1 cellular context compared by ENCODE assay signal in genomic region chr22:41928416-41929157, GRCh38.
A peak's percentile ranks its signal among the peaks of the same experiment; 100 is the strongest.
TF ChIP-seq lines count a peak whose summit lies in the region.

No MANE protein-coding gene starts in this region.

TF ChIP-seq in GM12878, 131 proteins besides CTCF, POLR2A, EP300 and RAD21 (continued from another document and continues in another):
- TF ChIP-seq USF2 (IDR thresholded peaks at IDR 0.05; ENCODE audit: borderline replicate concordance, low read depth, low read length) (no peak), SIN3A (IDR thresholded peaks at IDR 0.05; ENCODE audit: low read depth, low read length) (no peak), CEBPB (IDR thresholded peaks at IDR 0.05; ENCODE audit: borderline replicate concordance in 1 of 2, low read depth in 2 of 2, low read length in 2 of 2) (no peak), POU2F2 (IDR thresholded peaks at IDR 0.05; ENCODE audit: borderline replicate concordance, low read depth, low read length) (0 out of 3 replicates have a peak, but pooled peaks have one; percentile 36), CHD2 (IDR thresholded peaks at IDR 0.05; ENCODE audit: borderline replicate concordance, low read depth, low read length) (no peak), REST (IDR thresholded peaks at IDR 0.05; ENCODE audit: low read depth, low read length) (no peak), EZH2 (IDR thresholded peaks at IDR 0.05; ENCODE audit: borderline replicate concordance, control insufficient read depth, low read depth, low read length) (no peak), YBX1 (IDR thresholded peaks at IDR 0.05) (no peak), KLF5 (IDR thresholded peaks at IDR 0.05; ENCODE audit: partially characterized antibody) (no peak), TCF7 (IDR thresholded peaks at IDR 0.05; ENCODE audit: borderline replicate concordance) (no peak), WRNIP1 (IDR thresholded peaks at IDR 0.05; ENCODE audit: borderline replicate concordance, low read depth, low read length) (no peak), NFXL1 (IDR thresholded peaks at IDR 0.05; ENCODE audit: borderline replicate concordance) (no peak), MEF2B (IDR thresholded peaks at IDR 0.05; ENCODE audit: partially characterized antibody, poor library complexity, severe bottlenecking) (no peak), CREB1 (IDR thresholded peaks at IDR 0.05; ENCODE audit: low read depth) (no peak), SRF (IDR thresholded peaks at IDR 0.05; ENCODE audit: low read depth in 2 of 2, low read length in 2 of 2) (no peak), BMI1 (IDR thresholded peaks at IDR 0.05; ENCODE audit: borderline replicate concordance) (no peak), ZZZ3 (IDR thresholded peaks at IDR 0.05; ENCODE audit: control insufficient read depth, insufficient read length, low read depth) (no peak), IRF4 (IDR thresholded peaks at IDR 0.05; ENCODE audit: low read depth, low read length) (no peak), ZBTB11 (CRISPR knock-in tag; IDR thresholded peaks at IDR 0.05) (no peak), SMARCA5 (IDR thresholded peaks at IDR 0.05) (no peak), HDGF (IDR thresholded peaks at IDR 0.05) (no peak), NBN (IDR thresholded peaks at IDR 0.05) (peak; percentile 56; the same call in 1 of the 2 replicates), NFYA (IDR thresholded peaks at IDR 0.05; ENCODE audit: borderline replicate concordance, low read depth, low read length) (no peak), PBX3 (IDR thresholded peaks at IDR 0.05; ENCODE audit: insufficient replicate concordance, low read depth, low read length) (no peak), ETV6 (conservative IDR thresholded peaks at IDR 0.05 in 1 of 2, IDR thresholded peaks at IDR 0.05 in 1 of 2; ENCODE audit: borderline replicate concordance in 1 of 2, low read depth in 1 of 2) (no peak), BCL3 (IDR thresholded peaks at IDR 0.05; ENCODE audit: borderline replicate concordance, insufficient read depth, low read depth, low read length, poor library complexity, severe bottlenecking) (peak; percentile 35), YY1 (IDR thresholded peaks at IDR 0.05; ENCODE audit: low read depth, low read length) (no peak), PRDM15 (CRISPR knock-in tag; IDR thresholded peaks at IDR 0.05) (no peak), FOS (IDR thresholded peaks at IDR 0.05; ENCODE audit: borderline replicate concordance, extremely low read depth, insufficient read length) (no peak), CBX5 (IDR thresholded peaks at IDR 0.05; ENCODE audit: low read depth) (no peak), RAD51 (IDR thresholded peaks at IDR 0.05) (no peak)
- TF ChIP-seq, protein P1, sequence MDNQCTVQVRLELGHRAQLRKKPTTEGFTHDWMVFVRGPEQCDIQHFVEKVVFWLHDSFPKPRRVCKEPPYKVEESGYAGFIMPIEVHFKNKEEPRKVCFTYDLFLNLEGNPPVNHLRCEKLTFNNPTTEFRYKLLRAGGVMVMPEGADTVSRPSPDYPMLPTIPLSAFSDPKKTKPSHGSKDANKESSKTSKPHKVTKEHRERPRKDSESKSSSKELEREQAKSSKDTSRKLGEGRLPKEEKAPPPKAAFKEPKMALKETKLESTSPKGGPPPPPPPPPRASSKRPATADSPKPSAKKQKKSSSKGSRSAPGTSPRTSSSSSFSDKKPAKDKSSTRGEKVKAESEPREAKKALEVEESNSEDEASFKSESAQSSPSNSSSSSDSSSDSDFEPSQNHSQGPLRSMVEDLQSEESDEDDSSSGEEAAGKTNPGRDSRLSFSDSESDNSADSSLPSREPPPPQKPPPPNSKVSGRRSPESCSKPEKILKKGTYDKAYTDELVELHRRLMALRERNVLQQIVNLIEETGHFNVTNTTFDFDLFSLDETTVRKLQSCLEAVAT (IDR thresholded peaks at IDR 0.05), result no peak
- TF ChIP-seq, protein P2, sequence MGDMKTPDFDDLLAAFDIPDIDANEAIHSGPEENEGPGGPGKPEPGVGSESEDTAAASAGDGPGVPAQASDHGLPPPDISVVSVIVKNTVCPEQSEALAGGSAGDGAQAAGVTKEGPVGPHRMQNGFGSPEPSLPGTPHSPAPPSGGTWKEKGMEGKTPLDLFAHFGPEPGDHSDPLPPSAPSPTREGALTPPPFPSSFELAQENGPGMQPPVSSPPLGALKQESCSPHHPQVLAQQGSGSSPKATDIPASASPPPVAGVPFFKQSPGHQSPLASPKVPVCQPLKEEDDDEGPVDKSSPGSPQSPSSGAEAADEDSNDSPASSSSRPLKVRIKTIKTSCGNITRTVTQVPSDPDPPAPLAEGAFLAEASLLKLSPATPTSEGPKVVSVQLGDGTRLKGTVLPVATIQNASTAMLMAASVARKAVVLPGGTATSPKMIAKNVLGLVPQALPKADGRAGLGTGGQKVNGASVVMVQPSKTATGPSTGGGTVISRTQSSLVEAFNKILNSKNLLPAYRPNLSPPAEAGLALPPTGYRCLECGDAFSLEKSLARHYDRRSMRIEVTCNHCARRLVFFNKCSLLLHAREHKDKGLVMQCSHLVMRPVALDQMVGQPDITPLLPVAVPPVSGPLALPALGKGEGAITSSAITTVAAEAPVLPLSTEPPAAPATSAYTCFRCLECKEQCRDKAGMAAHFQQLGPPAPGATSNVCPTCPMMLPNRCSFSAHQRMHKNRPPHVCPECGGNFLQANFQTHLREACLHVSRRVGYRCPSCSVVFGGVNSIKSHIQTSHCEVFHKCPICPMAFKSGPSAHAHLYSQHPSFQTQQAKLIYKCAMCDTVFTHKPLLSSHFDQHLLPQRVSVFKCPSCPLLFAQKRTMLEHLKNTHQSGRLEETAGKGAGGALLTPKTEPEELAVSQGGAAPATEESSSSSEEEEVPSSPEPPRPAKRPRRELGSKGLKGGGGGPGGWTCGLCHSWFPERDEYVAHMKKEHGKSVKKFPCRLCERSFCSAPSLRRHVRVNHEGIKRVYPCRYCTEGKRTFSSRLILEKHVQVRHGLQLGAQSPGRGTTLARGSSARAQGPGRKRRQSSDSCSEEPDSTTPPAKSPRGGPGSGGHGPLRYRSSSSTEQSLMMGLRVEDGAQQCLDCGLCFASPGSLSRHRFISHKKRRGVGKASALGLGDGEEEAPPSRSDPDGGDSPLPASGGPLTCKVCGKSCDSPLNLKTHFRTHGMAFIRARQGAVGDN (IDR thresholded peaks at IDR 0.05), result peak; percentile 27; the same call in 1 of the 2 replicates
- TF ChIP-seq, protein P3, sequence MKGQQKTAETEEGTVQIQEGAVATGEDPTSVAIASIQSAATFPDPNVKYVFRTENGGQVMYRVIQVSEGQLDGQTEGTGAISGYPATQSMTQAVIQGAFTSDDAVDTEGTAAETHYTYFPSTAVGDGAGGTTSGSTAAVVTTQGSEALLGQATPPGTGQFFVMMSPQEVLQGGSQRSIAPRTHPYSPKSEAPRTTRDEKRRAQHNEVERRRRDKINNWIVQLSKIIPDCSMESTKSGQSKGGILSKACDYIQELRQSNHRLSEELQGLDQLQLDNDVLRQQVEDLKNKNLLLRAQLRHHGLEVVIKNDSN (IDR thresholded peaks at IDR 0.05; ENCODE audit: borderline replicate concordance, extremely low read length, insufficient read depth, low read depth, low read length), result no peak
